ENCODE assay signal across 1 cellular context in the genomic region with DNA sequence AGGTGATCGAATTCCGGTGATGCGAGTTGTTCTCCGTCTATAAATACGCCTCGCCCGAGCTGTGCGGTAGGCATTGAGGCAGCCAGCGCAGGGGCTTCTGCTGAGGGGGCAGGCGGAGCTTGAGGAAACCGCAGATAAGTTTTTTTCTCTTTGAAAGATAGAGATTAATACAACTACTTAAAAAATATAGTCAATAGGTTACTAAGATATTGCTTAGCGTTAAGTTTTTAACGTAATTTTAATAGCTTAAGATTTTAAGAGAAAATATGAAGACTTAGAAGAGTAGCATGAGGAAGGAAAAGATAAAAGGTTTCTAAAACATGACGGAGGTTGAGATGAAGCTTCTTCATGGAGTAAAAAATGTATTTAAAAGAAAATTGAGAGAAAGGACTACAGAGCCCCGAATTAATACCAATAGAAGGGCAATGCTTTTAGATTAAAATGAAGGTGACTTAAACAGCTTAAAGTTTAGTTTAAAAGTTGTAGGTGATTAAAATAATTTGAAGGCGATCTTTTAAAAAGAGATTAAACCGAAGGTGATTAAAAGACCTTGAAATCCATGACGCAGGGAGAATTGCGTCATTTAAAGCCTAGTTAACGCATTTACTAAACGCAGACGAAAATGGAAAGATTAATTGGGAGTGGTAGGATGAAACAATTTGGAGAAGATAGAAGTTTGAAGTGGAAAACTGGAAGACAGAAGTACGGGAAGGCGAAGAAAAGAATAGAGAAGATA.
TF ChIP-seq lines count a peak whose summit lies in the region.

MALAT1 (plus strand) TSS at position 69 of the 736 bp plus-strand sequence.

TF ChIP-seq in HepG2, 621 proteins besides CTCF, POLR2A, EP300 and RAD21 (continued from another document and continues in another):
- TF ChIP-seq PRDM4 (CRISPR knock-in tag; IDR thresholded peaks at IDR 0.05; ENCODE audit: borderline replicate concordance) (peak; percentile 27; the same call in 1 of the 2 replicates), ZNF619 (CRISPR knock-in tag; IDR thresholded peaks at IDR 0.05) (no peak), ZBTB1 (CRISPR knock-in tag; IDR thresholded peaks at IDR 0.05; ENCODE audit: borderline replicate concordance) (peak; percentile 33; the same call in 1 of the 2 replicates), ZNF768 (CRISPR knock-in tag; IDR thresholded peaks at IDR 0.05) (peak; percentile 56; the same call in 1 of the 2 replicates), CCDC6 (CRISPR knock-in tag; IDR thresholded peaks at IDR 0.05) (no peak), MIER2 (CRISPR knock-in tag; IDR thresholded peaks at IDR 0.05) (0 out of 2 replicates have a peak, but pooled peaks have one; percentile 44), NFYB (CRISPR knock-in tag; IDR thresholded peaks at IDR 0.05) (no peak), ZNF318 (CRISPR knock-in tag; IDR thresholded peaks at IDR 0.05) (no peak), RFXANK (CRISPR knock-in tag; IDR thresholded peaks at IDR 0.05) (no peak), ZNF557 (CRISPR knock-in tag; IDR thresholded peaks at IDR 0.05) (no peak), SAFB2 (CRISPR knock-in tag; IDR thresholded peaks at IDR 0.05; ENCODE audit: borderline replicate concordance, low read depth) (no peak), FOXO4 (CRISPR knock-in tag; conservative IDR thresholded peaks at IDR 0.05) (no peak), JUN (CRISPR knock-in tag; IDR thresholded peaks at IDR 0.05) (no peak), FOXK2 (IDR thresholded peaks at IDR 0.05) (no peak), ATF7-NPFF (CRISPR knock-in tag; IDR thresholded peaks at IDR 0.05; ENCODE audit: low read depth) (no peak), HHEX (CRISPR knock-in tag; IDR thresholded peaks at IDR 0.05) (no peak), SYNCRIP (IDR thresholded peaks at IDR 0.05; ENCODE audit: insufficient read depth, low read depth, low read length) (no peak), ZBTB38 (CRISPR knock-in tag; IDR thresholded peaks at IDR 0.05) (peak; percentile 99), ATM (IDR thresholded peaks at IDR 0.05; ENCODE audit: borderline replicate concordance) (no peak), BATF2 (CRISPR knock-in tag; IDR thresholded peaks at IDR 0.05) (no peak), TARDBP (CRISPR knock-in tag; IDR thresholded peaks at IDR 0.05) (peak; percentile 80; the same call in 1 of the 2 replicates), PATZ1 (CRISPR knock-in tag; IDR thresholded peaks at IDR 0.05) (peak; percentile 79), ZNF275 (CRISPR knock-in tag; IDR thresholded peaks at IDR 0.05; ENCODE audit: borderline replicate concordance) (no peak), TBX3 (IDR thresholded peaks at IDR 0.05; ENCODE audit: borderline replicate concordance) (no peak), PCBP2 (optimal IDR thresholded peaks at IDR 0.05; ENCODE audit: low read depth, low read length, poor library complexity, severe bottlenecking) (no peak), SRY (CRISPR knock-in tag; IDR thresholded peaks at IDR 0.05) (0 out of 2 replicates have a peak, but pooled peaks have one; percentile 59), THAP7 (CRISPR knock-in tag; IDR thresholded peaks at IDR 0.05) (no peak), ZNF75D (CRISPR knock-in tag; IDR thresholded peaks at IDR 0.05; ENCODE audit: borderline replicate concordance) (no peak), ZNF589 (CRISPR knock-in tag; conservative IDR thresholded peaks at IDR 0.05) (no peak), ZNF224 (CRISPR knock-in tag; IDR thresholded peaks at IDR 0.05) (no peak), ZNF740 (CRISPR knock-in tag; IDR thresholded peaks at IDR 0.05) (no peak), ZNF891 (CRISPR knock-in tag; IDR thresholded peaks at IDR 0.05) (no peak)
- TF ChIP-seq, protein P1, sequence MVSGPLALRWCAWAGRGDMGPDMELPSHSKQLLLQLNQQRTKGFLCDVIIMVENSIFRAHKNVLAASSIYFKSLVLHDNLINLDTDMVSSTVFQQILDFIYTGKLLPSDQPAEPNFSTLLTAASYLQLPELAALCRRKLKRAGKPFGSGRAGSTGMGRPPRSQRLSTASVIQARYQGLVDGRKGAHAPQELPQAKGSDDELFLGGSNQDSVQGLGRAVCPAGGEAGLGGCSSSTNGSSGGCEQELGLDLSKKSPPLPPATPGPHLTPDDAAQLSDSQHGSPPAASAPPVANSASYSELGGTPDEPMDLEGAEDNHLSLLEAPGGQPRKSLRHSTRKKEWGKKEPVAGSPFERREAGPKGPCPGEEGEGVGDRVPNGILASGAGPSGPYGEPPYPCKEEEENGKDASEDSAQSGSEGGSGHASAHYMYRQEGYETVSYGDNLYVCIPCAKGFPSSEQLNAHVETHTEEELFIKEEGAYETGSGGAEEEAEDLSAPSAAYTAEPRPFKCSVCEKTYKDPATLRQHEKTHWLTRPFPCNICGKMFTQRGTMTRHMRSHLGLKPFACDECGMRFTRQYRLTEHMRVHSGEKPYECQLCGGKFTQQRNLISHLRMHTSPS (CRISPR knock-in tag; IDR thresholded peaks at IDR 0.05; ENCODE audit: low read depth), result no peak
- TF ChIP-seq, protein P2, sequence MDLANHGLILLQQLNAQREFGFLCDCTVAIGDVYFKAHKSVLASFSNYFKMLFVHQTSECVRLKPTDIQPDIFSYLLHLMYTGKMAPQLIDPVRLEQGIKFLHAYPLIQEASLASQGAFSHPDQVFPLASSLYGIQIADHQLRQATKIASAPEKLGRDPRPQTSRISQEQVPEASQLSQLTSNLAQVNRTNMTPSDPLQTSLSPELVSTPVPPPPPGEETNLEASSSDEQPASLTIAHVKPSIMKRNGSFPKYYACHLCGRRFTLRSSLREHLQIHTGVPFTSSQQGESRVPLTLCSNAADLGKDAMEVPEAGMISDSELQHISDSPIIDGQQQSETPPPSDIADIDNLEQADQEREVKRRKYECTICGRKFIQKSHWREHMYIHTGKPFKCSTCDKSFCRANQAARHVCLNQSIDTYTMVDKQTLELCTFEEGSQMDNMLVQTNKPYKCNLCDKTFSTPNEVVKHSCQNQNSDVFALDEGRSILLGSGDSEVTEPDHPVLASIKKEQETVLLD (CRISPR knock-in tag; IDR thresholded peaks at IDR 0.05; ENCODE audit: low read depth), result peak; percentile 56; the same call in 1 of the 2 replicates
